ENCODE assay signal across 15 cellular contexts in genomic region chr10:33240265-33240664, GRCh38.
"Had no signal": no experiment of that assay in that cellular context is flagged by ENCODE, and none has a peak within 500 bp of the region (broad histone marks: within the 10 kb centered on the region; RNA-seq: fewer than 3 reads in every experiment).

No MANE protein-coding gene starts in this region.

- H3K4me3 ChIP-seq: esophagus squamous epithelium had no signal

- H3K9me3 ChIP-seq: esophagus squamous epithelium had no signal

- FAIRE-seq: colon, endometrium had no signal

- H3K27ac ChIP-seq: esophagus squamous epithelium had no signal

- H3K4me1 Mint-ChIP-seq: T-helper 17 cell had no signal

- H3K9me3 Mint-ChIP-seq: activated CD8-positive, alpha-beta T cell treated with anti-CD3 and anti-CD28 coated beads for 36 hours; activated naive CD4-positive, alpha-beta T cell treated with anti-CD3 and anti-CD28 coated beads, Interleukin-2, amount 50 U/mL, for 72 hours; stimulated activated memory B cell treated with anti-CD40 and anti-IgM and Interleukin-4, amounts not matched to agents 10 μg/mL and 1 μg/mL and 100 μg/mL, for 72 hours; WTC11 had no signal

- ATAC-seq: activated CD8-positive, alpha-beta T cell treated with anti-CD3 and anti-CD28 coated beads for 36 hours; activated naive CD4-positive, alpha-beta T cell treated with anti-CD3 and anti-CD28 coated beads, Interleukin-2, amount 50 U/mL, for 72 hours; stimulated activated memory B cell treated with anti-CD40 and anti-IgM and Interleukin-4, amounts not matched to agents 10 μg/mL and 1 μg/mL and 100 μg/mL, for 72 hours; T-helper 17 cell; WTC11 had no signal

- H3K36me3 Mint-ChIP-seq: activated naive CD4-positive, alpha-beta T cell treated with anti-CD3 and anti-CD28 coated beads, Interleukin-2, amount 50 U/mL, for 72 hours; stimulated activated memory B cell treated with anti-CD40 and anti-IgM and Interleukin-4, amounts not matched to agents 10 μg/mL and 1 μg/mL and 100 μg/mL, for 72 hours; WTC11 had no signal

- H3K4me3 Mint-ChIP-seq: activated CD8-positive, alpha-beta T cell treated with anti-CD3 and anti-CD28 coated beads for 36 hours; stimulated activated memory B cell treated with anti-CD40 and anti-IgM and Interleukin-4, amounts not matched to agents 10 μg/mL and 1 μg/mL and 100 μg/mL, for 72 hours; T-helper 17 cell; WTC11 had no signal

- H3K27ac Mint-ChIP-seq: activated CD8-positive, alpha-beta T cell treated with anti-CD3 and anti-CD28 coated beads for 36 hours; activated naive CD4-positive, alpha-beta T cell treated with anti-CD3 and anti-CD28 coated beads, Interleukin-2, amount 50 U/mL, for 72 hours; stimulated activated memory B cell treated with anti-CD40 and anti-IgM and Interleukin-4, amounts not matched to agents 10 μg/mL and 1 μg/mL and 100 μg/mL, for 72 hours; T-helper 17 cell; WTC11 had no signal

- H3K27me3 Mint-ChIP-seq: stimulated activated memory B cell treated with anti-CD40 and anti-IgM and Interleukin-4, amounts not matched to agents 10 μg/mL and 1 μg/mL and 100 μg/mL, for 72 hours had no signal

- H3K27me3 ChIP-seq: esophagus squamous epithelium had no signal

- DNase-seq: activated CD4-positive, alpha-beta T cell treated with anti-CD3 and anti-CD28 coated beads for 4 hours; activated CD8-positive, alpha-beta T cell treated with anti-CD3 and anti-CD28 coated beads for 36 hours; activated effector memory CD4-positive, alpha-beta T cell treated with anti-CD3 and anti-CD28 coated beads, Interleukin-2, amount 50 U/mL, for 16 hours; activated T-cell treated with anti-CD3 and anti-CD28 coated beads, Interleukin-2, amount 50 U/mL, for 48 hours; caudate nucleus; esophagus squamous epithelium; glutamatergic neuron; kidney glomerular epithelial cell; midbrain; T-helper 17 cell had no signal
